In the genomic region with DNA sequence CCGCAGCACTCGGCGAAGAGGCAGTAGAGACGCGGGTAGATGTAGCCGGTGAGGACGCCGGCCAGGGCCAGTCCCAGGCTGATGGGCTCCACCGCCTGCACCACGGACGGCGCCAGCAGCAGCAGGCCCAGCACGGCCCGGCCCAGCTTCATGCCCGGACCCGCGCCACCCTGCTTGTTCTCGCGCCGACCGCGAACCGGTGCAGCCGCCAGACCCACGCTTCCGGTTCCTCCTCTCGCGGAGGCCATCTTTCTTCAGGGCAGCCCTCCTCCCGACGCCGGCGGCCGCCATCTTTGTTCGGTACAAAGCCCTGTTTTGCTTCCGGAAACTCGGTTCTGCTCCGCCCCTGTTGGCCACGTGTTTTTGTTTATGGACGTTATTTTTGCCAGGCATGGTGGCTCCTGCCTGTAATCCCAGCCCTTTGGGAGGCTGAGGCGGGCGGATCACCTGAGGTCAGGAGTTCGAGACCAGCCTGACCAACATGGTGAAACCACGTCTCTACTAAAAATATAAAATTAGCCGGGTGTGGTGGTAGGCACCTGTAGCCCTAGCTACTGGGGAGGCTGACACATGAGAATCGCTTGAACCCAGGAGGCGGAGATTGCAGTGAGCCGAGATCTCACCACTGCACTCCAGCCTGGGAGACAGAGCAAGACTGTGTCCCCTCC, we compare ENCODE assay signal across 8 cellular contexts. TPM values are rescaled to one million over a fixed set of nuclear protein-coding genes. Genes with fewer than 3 reads are reported as not detected.
DNase-seq lines count a peak whose midpoint lies in the region; ATAC-seq and TF ChIP-seq lines count a peak whose summit lies in the region.

A gene with protein sequence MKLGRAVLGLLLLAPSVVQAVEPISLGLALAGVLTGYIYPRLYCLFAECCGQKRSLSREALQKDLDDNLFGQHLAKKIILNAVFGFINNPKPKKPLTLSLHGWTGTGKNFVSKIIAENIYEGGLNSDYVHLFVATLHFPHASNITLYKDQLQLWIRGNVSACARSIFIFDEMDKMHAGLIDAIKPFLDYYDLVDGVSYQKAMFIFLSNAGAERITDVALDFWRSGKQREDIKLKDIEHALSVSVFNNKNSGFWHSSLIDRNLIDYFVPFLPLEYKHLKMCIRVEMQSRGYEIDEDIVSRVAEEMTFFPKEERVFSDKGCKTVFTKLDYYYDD (minus strand): TSS at position 203 of the 668 bp plus-strand sequence. CDS start 51 bp downstream, at position 152.

- H3K27me3 ChIP-seq in cardiac muscle cell = no peaks in the 10 kb centered on the region
- no peaks in the 10 kb centered on the region for H3K27me3 ChIP-seq in parathyroid adenoma (ENCODE audit: control insufficient read depth, insufficient read depth, low read length)
- no peaks in the 10 kb centered on the region for H3K27me3 ChIP-seq in tibial nerve

- DNase-seq in GM10248 (ENCODE audit: extremely low spot score) (peak; percentile 95), NCI-H1417 (lab: John Stamatoyannopoulos, UW) (peak; percentile 85 to 99 (median 95)), SW 1271 (lab: John Stamatoyannopoulos, UW) (peak; percentile 91 to 96), cardiac muscle cell (ENCODE audit: low read depth in 1 of 2, low spot score in 1 of 2) (peak; percentile 95 to 96), tibial nerve (ENCODE audit: low spot score in 2 of 2) (peak; percentile 89 to 92)
- DNase-seq in activated naive CD8-positive, alpha-beta T cell treated with anti-CD3 and anti-CD28 coated beads, Interleukin-2, amount 50 U/mL, for 24 hours = peak; percentile 93

- WGBS in tibial nerve, 2 donors = 4 to 14% methylated on average over 13 to 45 of the region's 47 CpGs

- H3K4me1 Mint-ChIP-seq in activated naive CD8-positive, alpha-beta T cell treated with anti-CD3 and anti-CD28 coated beads, Interleukin-2, amount 50 U/mL, for 24 hours = peaks cover 11% of the 10 kb centered on the region

- H3K4me3 Mint-ChIP-seq in activated naive CD8-positive, alpha-beta T cell treated with anti-CD3 and anti-CD28 coated beads, Interleukin-2, amount 50 U/mL, for 24 hours = peak within 1 kb of the TSS; percentile 87

- ATAC-seq in HG02642 (IDR thresholded peaks at IDR 0.05; ENCODE audit: poor library complexity, unreplicated experiment) = peak; percentile 89
- peak; percentile 90 for ATAC-seq in activated naive CD8-positive, alpha-beta T cell treated with anti-CD3 and anti-CD28 coated beads, Interleukin-2, amount 50 U/mL, for 24 hours

- TF ChIP-seq CTCF in GM10248 (IDR thresholded peaks at IDR 0.05; ENCODE audit: control extremely low read depth, extremely low read depth, low read depth, missing control alignments) (no peak), cardiac muscle cell (IDR thresholded peaks at IDR 0.05; ENCODE audit: low read depth, low read length) (no peak), parathyroid adenoma (IDR thresholded peaks at IDR 0.05) (no peak), tibial nerve (IDR thresholded peaks at IDR 0.05) (no peak)

- H3K9ac ChIP-seq in parathyroid adenoma = no peak within 1 kb of the TSS

- peak within 1 kb of the TSS; percentile 87 for H3K4me2 ChIP-seq in parathyroid adenoma (ENCODE audit: low read length)

- peaks cover 30% of the 10 kb centered on the region for H3K36me3 Mint-ChIP-seq in activated naive CD8-positive, alpha-beta T cell treated with anti-CD3 and anti-CD28 coated beads, Interleukin-2, amount 50 U/mL, for 24 hours (ENCODE audit: low read depth)

- TF ChIP-seq EP300 in tibial nerve (IDR thresholded peaks at IDR 0.05) = peak; percentile 86 to 89

- H3K9me3 ChIP-seq in cardiac muscle cell (ENCODE audit: low read depth) = no peaks in the 10 kb centered on the region
- no peaks in the 10 kb centered on the region for H3K9me3 ChIP-seq in parathyroid adenoma (ENCODE audit: control insufficient read depth, low read length)
- no peaks in the 10 kb centered on the region for H3K9me3 ChIP-seq in tibial nerve

- H3K4me1 ChIP-seq in cardiac muscle cell (ENCODE audit: low read depth) (peaks cover 3% of the 10 kb centered on the region), parathyroid adenoma (no peaks in the 10 kb centered on the region), tibial nerve (peaks cover 0 to 11% (median 3%) of the 10 kb centered on the region in 4 donors)

- H3K4me3 ChIP-seq in cardiac muscle cell = peak within 1 kb of the TSS; percentile 92
- H3K4me3 ChIP-seq in parathyroid adenoma (ENCODE audit: low read depth, low read length) = peak within 1 kb of the TSS; percentile 69
- peak within 1 kb of the TSS; percentile 59 to 97 (median 77) for H3K4me3 ChIP-seq in tibial nerve

- H3K27me3 Mint-ChIP-seq in activated naive CD8-positive, alpha-beta T cell treated with anti-CD3 and anti-CD28 coated beads, Interleukin-2, amount 50 U/mL, for 24 hours = no peaks in the 10 kb centered on the region

- peak within 1 kb of the TSS; percentile 58 for H2AFZ ChIP-seq in parathyroid adenoma

- peak in 1 of 2 donors; percentile 47 for TF ChIP-seq POLR2A in tibial nerve (IDR thresholded peaks at IDR 0.05)

- CTCF ChIA-PET in GM10248 (lab: Yijun Ruan, JAX) = interaction anchor here (1.0 kb wide), 1 partner anchor 19 kb away, joined by 3 read pairs; no protein-coding TSS in a partner anchor

- POLR2A ChIA-PET in GM10248 (lab: Yijun Ruan, JAX) = no interaction called here

- H3K27ac ChIP-seq in cardiac muscle cell (peak within 1 kb of the TSS; percentile 84), parathyroid adenoma (peak within 1 kb of the TSS; percentile 47), tibial nerve (peak within 1 kb of the TSS; percentile 8 to 88 (median 70))

- no peaks in the 10 kb centered on the region for H3K79me2 ChIP-seq in parathyroid adenoma

- H3K9me3 Mint-ChIP-seq in activated naive CD8-positive, alpha-beta T cell treated with anti-CD3 and anti-CD28 coated beads, Interleukin-2, amount 50 U/mL, for 24 hours = no peaks in the 10 kb centered on the region

- H3K36me3 ChIP-seq in cardiac muscle cell (peaks cover 21% of the 10 kb centered on the region), parathyroid adenoma (ENCODE audit: control insufficient read depth, insufficient read depth, low read length) (no peaks in the 10 kb centered on the region), tibial nerve (peaks cover 0 to 58% (median 10%) of the 10 kb centered on the region in 3 donors)

- peak within 1 kb of the TSS; percentile 84 for H3K27ac Mint-ChIP-seq in activated naive CD8-positive, alpha-beta T cell treated with anti-CD3 and anti-CD28 coated beads, Interleukin-2, amount 50 U/mL, for 24 hours

RNA-seq across cellular contexts. Expression of the gene that starts here (rescaled TPM):
- total RNA-seq in cardiac muscle cell (28.2 and 39.4 TPM in 2 replicates), tibial nerve (10 to 100 TPM; 26.0 to 55.2 (median 40.4) TPM)
- 33.5 and 35.2 TPM in 2 replicates for polyA plus RNA-seq in cardiac muscle cell

Comparison
In these comparisons a context has a peak if more than half of its experiments do, and no peak if none do; other contexts are left out.
1. Peak in every context shown above with its lines: DNase-seq, ATAC-seq, H3K4me3 ChIP-seq and H3K27ac ChIP-seq.